1 cellular context compared by ENCODE assay signal in the genomic region with DNA sequence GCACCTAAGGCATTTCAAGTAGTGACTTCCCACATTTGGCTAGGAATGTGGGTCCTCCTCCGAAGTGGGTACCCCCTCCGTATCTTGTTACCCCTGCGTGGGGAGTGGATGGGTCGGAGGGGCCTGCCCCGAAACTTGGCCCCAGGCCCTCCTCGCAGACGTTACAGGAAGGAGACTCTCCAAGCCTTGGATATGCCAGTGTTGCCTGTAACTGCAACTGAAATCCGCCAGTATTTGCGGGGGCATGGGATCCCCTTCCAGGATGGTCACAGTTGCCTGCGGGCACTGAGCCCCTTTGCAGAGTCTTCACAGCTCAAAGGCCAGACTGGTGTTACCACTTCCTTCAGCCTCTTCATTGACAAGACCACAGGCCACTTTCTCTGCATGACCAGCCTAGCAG.
TF ChIP-seq lines count a peak whose summit lies in the region.

No MANE protein-coding gene starts in this region.

TF ChIP-seq in HepG2, 621 proteins besides CTCF, POLR2A, EP300 and RAD21:
- TF ChIP-seq ZKSCAN5 (CRISPR knock-in tag; IDR thresholded peaks at IDR 0.05) (no peak), MYNN (CRISPR knock-in tag; IDR thresholded peaks at IDR 0.05; ENCODE audit: low read depth) (no peak), ZNF354B (CRISPR knock-in tag; IDR thresholded peaks at IDR 0.05) (no peak)
- TF ChIP-seq, protein P1, sequence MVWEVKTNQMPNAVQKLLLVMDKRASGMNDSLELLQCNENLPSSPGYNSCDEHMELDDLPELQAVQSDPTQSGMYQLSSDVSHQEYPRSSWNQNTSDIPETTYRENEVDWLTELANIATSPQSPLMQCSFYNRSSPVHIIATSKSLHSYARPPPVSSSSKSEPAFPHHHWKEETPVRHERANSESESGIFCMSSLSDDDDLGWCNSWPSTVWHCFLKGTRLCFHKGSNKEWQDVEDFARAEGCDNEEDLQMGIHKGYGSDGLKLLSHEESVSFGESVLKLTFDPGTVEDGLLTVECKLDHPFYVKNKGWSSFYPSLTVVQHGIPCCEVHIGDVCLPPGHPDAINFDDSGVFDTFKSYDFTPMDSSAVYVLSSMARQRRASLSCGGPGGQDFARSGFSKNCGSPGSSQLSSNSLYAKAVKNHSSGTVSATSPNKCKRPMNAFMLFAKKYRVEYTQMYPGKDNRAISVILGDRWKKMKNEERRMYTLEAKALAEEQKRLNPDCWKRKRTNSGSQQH (CRISPR knock-in tag; IDR thresholded peaks at IDR 0.05; ENCODE audit: low read depth): no peak
